In the genomic region with DNA sequence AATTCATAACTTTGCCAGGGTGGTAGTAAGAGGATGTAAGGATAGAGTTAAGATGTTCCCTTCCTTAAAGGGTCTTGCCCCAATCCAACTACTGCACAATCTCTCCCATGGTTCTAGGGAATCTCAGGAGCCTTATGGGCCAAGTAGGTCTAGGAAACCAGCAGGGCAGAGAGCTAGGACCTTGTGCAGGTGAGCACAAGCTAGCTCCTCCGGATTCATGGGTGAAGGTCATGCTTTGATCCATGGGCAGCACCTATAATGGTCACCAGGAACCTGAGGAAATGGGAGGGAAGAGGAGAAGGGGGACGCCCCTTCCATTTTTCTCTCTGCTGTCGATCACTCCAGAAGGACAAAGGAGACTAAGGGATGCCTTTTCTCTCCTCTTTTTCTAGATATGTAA, we compare ENCODE assay signal across 19 cellular contexts. TPM values are rescaled to one million over a fixed set of nuclear protein-coding genes. Genes with fewer than 3 reads are reported as not detected.
A peak's percentile ranks its signal among the peaks of the same experiment; 100 is the strongest.
DNase-seq lines count a peak whose midpoint lies in the region; ATAC-seq and TF ChIP-seq lines count a peak whose summit lies in the region.
"Had no signal": no experiment of that assay in that cellular context is flagged by ENCODE, and none has a peak within 500 bp of the region (broad histone marks: within the 10 kb centered on the region; RNA-seq: fewer than 3 reads in every experiment).

No MANE protein-coding gene starts in this region.

- no peak overlapping the region for H3K9ac ChIP-seq in adipocyte (ENCODE audit: low read length)

- H3K4me1 Mint-ChIP-seq in activated CD8-positive, alpha-beta T cell treated with anti-CD3 and anti-CD28 coated beads for 36 hours (ENCODE audit: low read depth) = peaks cover 3% of the 10 kb centered on the region
- H3K4me1 Mint-ChIP-seq: activated CD4-positive, alpha-beta T cell treated with anti-CD3 and anti-CD28 coated beads for 36 hours; activated naive CD4-positive, alpha-beta T cell treated with anti-CD3 and anti-CD28 coated beads, Interleukin-2, amount 10 ng/mL, durations not matched to agents 7 days and 5 days; B cell had no signal

- H3K27me3 ChIP-seq in adipocyte (replicated peaks; ENCODE audit: control insufficient read depth, insufficient read depth, low read length) = no peaks in the 10 kb centered on the region
- H3K27me3 ChIP-seq: tibial artery had no signal

- H3K4me1 ChIP-seq in adipocyte (ENCODE audit: control insufficient read depth, insufficient read depth, low read length) = no peaks in the 10 kb centered on the region
- H3K4me1 ChIP-seq: tibial artery had no signal

- peaks cover 49% of the 10 kb centered on the region for H3K9me3 Mint-ChIP-seq in activated CD8-positive, alpha-beta T cell treated with anti-CD3 and anti-CD28 coated beads for 36 hours

- H3K36me3 ChIP-seq in adipocyte (ENCODE audit: control insufficient read depth, insufficient read depth, low read length, severe bottlenecking) = peaks cover 94% of the 10 kb centered on the region

- no peak for TF ChIP-seq CTCF in activated CD8-positive, alpha-beta T cell treated with anti-CD3 and anti-CD28 coated beads for 36 hours (IDR thresholded peaks at IDR 0.05)

- POLR2A ChIA-PET in activated CD8-positive, alpha-beta T cell treated with anti-CD3 and anti-CD28 coated beads for 36 hours (lab: Charles Lee) = no interaction called here

- intact Hi-C loops in activated CD8-positive, alpha-beta T cell treated with anti-CD3 and anti-CD28 coated beads for 36 hours (cut with micrococcal nuclease) = no loop called here

- no peak overlapping the region for H3K27ac Mint-ChIP-seq in activated CD8-positive, alpha-beta T cell treated with anti-CD3 and anti-CD28 coated beads for 36 hours
- H3K27ac Mint-ChIP-seq: activated CD4-positive, alpha-beta T cell treated with anti-CD3 and anti-CD28 coated beads for 36 hours; activated naive CD4-positive, alpha-beta T cell treated with anti-CD3 and anti-CD28 coated beads, Interleukin-2, amount 10 ng/mL, durations not matched to agents 7 days and 5 days; B cell had no signal

- CTCF ChIA-PET in activated CD8-positive, alpha-beta T cell treated with anti-CD3 and anti-CD28 coated beads for 36 hours (lab: Charles Lee) = interaction anchor here (1.2 kb wide), 2 partner anchors 13 to 15 kb away, joined by 3 to 4 read pairs; no protein-coding TSS in a partner anchor

- peak; percentile 37 for DNase-seq in ACHN
- peak; percentile 28 for DNase-seq in ELR (ENCODE audit: low read depth)
- peak; percentile 41 for DNase-seq in adipocyte (ENCODE audit: low read depth)
- peak; percentile 57 for DNase-seq in fibroblast of peridontal ligament (ENCODE audit: extremely low read depth)
- no peak for DNase-seq in NCI-H1436 treated with DMSO at 0.1 percent for 48 hours (lab: John Stamatoyannopoulos, UW)
- DNase-seq in activated CD8-positive, alpha-beta T cell treated with anti-CD3 and anti-CD28 coated beads for 36 hours = no peak
- DNase-seq: activated CD4-positive, alpha-beta T cell treated with anti-CD3 and anti-CD28 coated beads for 36 hours; activated naive CD4-positive, alpha-beta T cell treated with anti-CD3 and anti-CD28 coated beads, Interleukin-2, amount 10 ng/mL, durations not matched to agents 7 days and 5 days; effector CD4-positive, alpha-beta T cell; left ventricle myocardium superior; NCI-H1048; PC-3; small intestine; T1000; tibial artery had no signal

- H3K4me3 Mint-ChIP-seq in activated CD8-positive, alpha-beta T cell treated with anti-CD3 and anti-CD28 coated beads for 36 hours = no peak overlapping the region
- H3K4me3 Mint-ChIP-seq: activated CD4-positive, alpha-beta T cell treated with anti-CD3 and anti-CD28 coated beads for 36 hours; activated naive CD4-positive, alpha-beta T cell treated with anti-CD3 and anti-CD28 coated beads, Interleukin-2, amount 10 ng/mL, durations not matched to agents 7 days and 5 days; B cell had no signal

- H3K9me3 ChIP-seq in adipocyte (ENCODE audit: control insufficient read depth, low read length) = peaks cover 55% of the 10 kb centered on the region

- ATAC-seq in activated CD8-positive, alpha-beta T cell treated with anti-CD3 and anti-CD28 coated beads for 36 hours = no peak
- ATAC-seq in HG02571 (IDR thresholded peaks at IDR 0.05; ENCODE audit: unreplicated experiment) (no peak), GM21528 (IDR thresholded peaks at IDR 0.05; ENCODE audit: low FRiP score, unreplicated experiment) (no peak)
- ATAC-seq: activated CD4-positive, alpha-beta T cell treated with anti-CD3 and anti-CD28 coated beads for 36 hours; left ventricle myocardium superior; PC-3 had no signal

- no peaks in the 10 kb centered on the region for H3K27me3 Mint-ChIP-seq in activated CD8-positive, alpha-beta T cell treated with anti-CD3 and anti-CD28 coated beads for 36 hours
- H3K27me3 Mint-ChIP-seq: activated CD4-positive, alpha-beta T cell treated with anti-CD3 and anti-CD28 coated beads for 36 hours; activated naive CD4-positive, alpha-beta T cell treated with anti-CD3 and anti-CD28 coated beads, Interleukin-2, amount 10 ng/mL, durations not matched to agents 7 days and 5 days; B cell had no signal

- H3K4me3 ChIP-seq in adipocyte (ENCODE audit: low read length) = peak overlapping the region; percentile 57
- H3K4me3 ChIP-seq: tibial artery had no signal

- peaks cover 76% of the 10 kb centered on the region for H3K36me3 Mint-ChIP-seq in activated CD8-positive, alpha-beta T cell treated with anti-CD3 and anti-CD28 coated beads for 36 hours (ENCODE audit: low read depth)

- in situ Hi-C loops in ACHN (cut with HindIII; ENCODE audit: low pct_ligation_motif_present, low pct_unique_long_range_greater_than_20kb, low sequenced_read_pairs) = no loop called here

RNA-seq across cellular contexts. Expression of a gene that starts 16.8 kb away (rescaled TPM):
- total RNA-seq in activated CD8-positive, alpha-beta T cell treated with anti-CD3 and anti-CD28 coated beads for 36 hours = 1 to 10 TPM; 1.2 to 2.4 TPM
- total RNA-seq: SK-MEL-5 had no signal

RNA-seq across cellular contexts. Expression of a gene that starts 20.0 kb away (rescaled TPM):
- total RNA-seq in activated CD8-positive, alpha-beta T cell treated with anti-CD3 and anti-CD28 coated beads for 36 hours = 1 to 10 TPM; 3.4 to 4.2 TPM

Comparison
In these comparisons a context has a peak if more than half of its experiments do, and no peak if none do; other contexts are left out.
1. DNase-seq: peak in ACHN (single experiment), ELR (single experiment), adipocyte (single experiment) and fibroblast of peridontal ligament (single experiment); none in NCI-H1436 treated with DMSO at 0.1 percent for 48 hours (single experiment) and activated CD8-positive, alpha-beta T cell treated with anti-CD3 and anti-CD28 coated beads for 36 hours (single experiment).